ENCODE assay signal across 8 cellular contexts in genomic region chr14:32938719-32939253, GRCh38. TPM values are rescaled to one million over a fixed set of nuclear protein-coding genes. Genes with fewer than 3 reads are reported as not detected.
DNase-seq lines count a peak whose midpoint lies in the region; ATAC-seq and TF ChIP-seq lines count a peak whose summit lies in the region.

Gene NPAS3, plus strand, starts transcription at chr14:32938879.

- peak; percentile 53 for DNase-seq in AG20443 (ENCODE audit: low spot score)
- DNase-seq in WTC11 (ENCODE audit: low spot score): no peak
- peak in 25 of 42 donors; percentile 25 to 80 (median 50) for DNase-seq in head of caudate nucleus
- peak in 6 of 10 donors; percentile 17 to 88 (median 56) for DNase-seq in posterior cingulate gyrus
- no peak for DNase-seq in HT-29 (ENCODE audit: low spot score)
- no peak for DNase-seq in inferior parietal cortex (ENCODE audit: extremely low spot score)
- no peak for DNase-seq in activated CD4-positive, alpha-beta T cell treated with anti-CD3 and anti-CD28 coated beads, Interleukin-2, amount 50 U/mL, for 48 hours

- ATAC-seq in GM19395 (IDR thresholded peaks at IDR 0.05; ENCODE audit: unreplicated experiment) (peak; percentile 33), WTC11 (no peak)

- peak within 1 kb of the TSS; percentile 74; the same call in 1 of the 2 replicates for H3K27ac Mint-ChIP-seq in WTC11

- H3K36me3 Mint-ChIP-seq in WTC11: no peaks in the 10 kb centered on the region

- H3K27me3 Mint-ChIP-seq in WTC11 (ENCODE audit: low read depth): peaks cover 55% of the 10 kb centered on the region

- CTCF ChIA-PET in WTC11 (lab: Charles Lee): interaction anchor here (0.7 kb wide), 1 partner anchor 196 kb away, joined by 3 read pairs; no protein-coding TSS in a partner anchor

- intact Hi-C loops in head of caudate nucleus (cut with DNase I) (loop anchor here (5.0 to 10.0 kb wide), 3 partner anchors 49 to 364 kb away; no protein-coding TSS in a partner anchor), posterior cingulate gyrus (cut with DNase I) (loop anchor here (1.0 to 5.0 kb wide), 5 partner anchors 60 to 854 kb away; no protein-coding TSS in a partner anchor)

- H3K9me3 Mint-ChIP-seq in WTC11: no peaks in the 10 kb centered on the region

- POLR2A ChIA-PET in WTC11 (lab: Charles Lee): no interaction called here

- H3K4me1 Mint-ChIP-seq in WTC11: peaks cover 43% of the 10 kb centered on the region

- TF ChIP-seq CTCF in WTC11 (IDR thresholded peaks at IDR 0.05): no peak

- H3K4me3 Mint-ChIP-seq in WTC11: peak within 1 kb of the TSS; percentile 94

TF ChIP-seq in WTC11, 78 proteins besides CTCF, POLR2A, EP300 and RAD21:
- TF ChIP-seq CREB1 (CRISPR knock-in tag; IDR thresholded peaks at IDR 0.05): no peak
- no peak for TF ChIP-seq CREM (CRISPR knock-in tag; IDR thresholded peaks at IDR 0.05)
- TF ChIP-seq TP53 (CRISPR knock-in tag; IDR thresholded peaks at IDR 0.05): no peak
- TF ChIP-seq E2F5 (CRISPR knock-in tag; IDR thresholded peaks at IDR 0.05): no peak
- no peak for TF ChIP-seq ZMAT4 (CRISPR knock-in tag; IDR thresholded peaks at IDR 0.05)
- TF ChIP-seq SOX15 (CRISPR knock-in tag; IDR thresholded peaks at IDR 0.05): no peak
- TF ChIP-seq STAT6 (CRISPR knock-in tag; conservative IDR thresholded peaks at IDR 0.05; ENCODE audit: low read depth): no peak
- TF ChIP-seq ZNF219 (CRISPR knock-in tag; IDR thresholded peaks at IDR 0.05; ENCODE audit: borderline replicate concordance): no peak
- TF ChIP-seq CBFB (CRISPR knock-in tag; IDR thresholded peaks at IDR 0.05; ENCODE audit: low read depth): no peak
- no peak for TF ChIP-seq GABPB1 (CRISPR knock-in tag; IDR thresholded peaks at IDR 0.05)
- no peak for TF ChIP-seq FOXP4 (CRISPR knock-in tag; IDR thresholded peaks at IDR 0.05)
- TF ChIP-seq AR (CRISPR knock-in tag; IDR thresholded peaks at IDR 0.05): no peak
- TF ChIP-seq ZNF425 (CRISPR knock-in tag; conservative IDR thresholded peaks at IDR 0.05): no peak

RNA-seq across cellular contexts. Expression of gene NPAS3, which starts in this region (rescaled TPM):
- total RNA-seq in WTC11 (2021): 1.8 to 3.2 TPM (median 1.8 TPM) in 3 replicates
- total RNA-seq in HT-29 (2014; rRNA removed; shearing (Covaris generic)): not detected in 2 replicates

Comparison
In these comparisons a context has a peak if more than half of its experiments do, and no peak if none do; other contexts are left out.
1. DNase-seq: peak in AG20443 (single experiment), head of caudate nucleus (25 of 42) and posterior cingulate gyrus (6 of 10); none in WTC11 (single experiment), HT-29 (single experiment), inferior parietal cortex (single experiment) and activated CD4-positive, alpha-beta T cell treated with anti-CD3 and anti-CD28 coated beads, Interleukin-2, amount 50 U/mL, for 48 hours (0 of 2).